22 cellular contexts compared by ENCODE assay signal in genomic region chr11:70292863-70293262, GRCh38.
"Had no signal": no experiment of that assay in that cellular context is flagged by ENCODE, and none has a peak within 500 bp of the region (broad histone marks: within the 10 kb centered on the region; RNA-seq: fewer than 3 reads in every experiment).

No MANE protein-coding gene starts in this region.

- H3K4me1 ChIP-seq: parathyroid adenoma, transverse colon had no signal

- H3K4me3 ChIP-seq: spleen, testis, transverse colon had no signal

- H3K27me3 ChIP-seq: spleen, testis, transverse colon had no signal

- H3K9me3 Mint-ChIP-seq: activated CD4-positive, alpha-beta memory T cell treated with anti-CD3 and anti-CD28 coated beads, Interleukin-2, amount 10 ng/mL, durations not matched to agents 7 days and 5 days; activated CD4-positive, alpha-beta T cell treated with anti-CD3 and anti-CD28 coated beads, Interleukin-2, amount 10 ng/mL, durations not matched to agents 7 days and 5 days; activated naive CD4-positive, alpha-beta T cell treated with anti-CD3 and anti-CD28 coated beads, Interleukin-2, amount 50 U/mL, for 24 hours; activated naive CD8-positive, alpha-beta T cell treated with anti-CD3 and anti-CD28 coated beads, Interleukin-2, amount 50 U/mL, for 24 hours; activated T-helper 2 cell treated with anti-CD3 and anti-CD28 coated beads, Interferon-gamma antibody, Interleukin-2, Interleukin-4, amounts not matched to agents 10 μg/mL and 5 μg/mL and 100 μg/mL, durations not matched to agents 14 hours and 24 hours and 36 hours; mesothelial cell of epicardium; naive thymus-derived CD4-positive, alpha-beta T cell had no signal

- H3K27ac Mint-ChIP-seq: activated CD4-positive, alpha-beta memory T cell treated with anti-CD3 and anti-CD28 coated beads, Interleukin-2, amount 10 ng/mL, durations not matched to agents 7 days and 5 days; activated CD4-positive, alpha-beta T cell treated with anti-CD3 and anti-CD28 coated beads, Interleukin-2, amount 10 ng/mL, durations not matched to agents 7 days and 5 days; activated naive CD4-positive, alpha-beta T cell treated with anti-CD3 and anti-CD28 coated beads, Interleukin-2, amount 50 U/mL, for 24 hours; activated naive CD8-positive, alpha-beta T cell treated with anti-CD3 and anti-CD28 coated beads, Interleukin-2, amount 50 U/mL, for 24 hours; activated T-helper 2 cell treated with anti-CD3 and anti-CD28 coated beads, Interferon-gamma antibody, Interleukin-2, Interleukin-4, amounts not matched to agents 10 μg/mL and 5 μg/mL and 100 μg/mL, durations not matched to agents 14 hours and 24 hours and 36 hours; mesothelial cell of epicardium had no signal

- ATAC-seq: activated naive CD8-positive, alpha-beta T cell treated with anti-CD3 and anti-CD28 coated beads, Interleukin-2, amount 50 U/mL, for 24 hours; naive thymus-derived CD4-positive, alpha-beta T cell had no signal

- H3K9me3 ChIP-seq: spleen, testis, transverse colon had no signal

- H3K27me3 Mint-ChIP-seq: activated CD4-positive, alpha-beta memory T cell treated with anti-CD3 and anti-CD28 coated beads, Interleukin-2, amount 10 ng/mL, durations not matched to agents 7 days and 5 days; activated CD4-positive, alpha-beta T cell treated with anti-CD3 and anti-CD28 coated beads, Interleukin-2, amount 10 ng/mL, durations not matched to agents 7 days and 5 days; activated naive CD4-positive, alpha-beta T cell treated with anti-CD3 and anti-CD28 coated beads, Interleukin-2, amount 50 U/mL, for 24 hours; activated naive CD8-positive, alpha-beta T cell treated with anti-CD3 and anti-CD28 coated beads, Interleukin-2, amount 50 U/mL, for 24 hours; naive thymus-derived CD4-positive, alpha-beta T cell had no signal

- DNase-seq: activated CD4-positive, alpha-beta memory T cell treated with anti-CD3 and anti-CD28 coated beads, Interleukin-2, amount 10 ng/mL, durations not matched to agents 7 days and 5 days; activated CD4-positive, alpha-beta T cell treated with anti-CD3 and anti-CD28 coated beads for 1 hour; activated CD4-positive, alpha-beta T cell treated with anti-CD3 and anti-CD28 coated beads, Interleukin-2, amount 10 ng/mL, durations not matched to agents 7 days and 5 days; activated CD8-positive, alpha-beta memory T cell treated with anti-CD3 and anti-CD28 coated beads, Interleukin-2, amount 50 U/mL, for 48 hours; activated naive CD8-positive, alpha-beta T cell treated with anti-CD3 and anti-CD28 coated beads, Interleukin-2, amount 50 U/mL, for 24 hours; activated T-cell treated with anti-CD3 and anti-CD28 coated beads, Interleukin-2, amount 50 U/mL, for 48 hours; dermis blood vessel endothelial cell; effector CD4-positive, alpha-beta T cell; glutamatergic neuron; mammary epithelial cell; naive thymus-derived CD4-positive, alpha-beta T cell; right cardiac atrium; spleen; stimulated activated naive CD4-positive, alpha-beta T cell treated with Interleukin-2 at 50 U/mL for 16 hours; T-helper 9 cell; testis; transverse colon had no signal

- H3K4me3 Mint-ChIP-seq: activated CD4-positive, alpha-beta memory T cell treated with anti-CD3 and anti-CD28 coated beads, Interleukin-2, amount 10 ng/mL, durations not matched to agents 7 days and 5 days; activated CD4-positive, alpha-beta T cell treated with anti-CD3 and anti-CD28 coated beads, Interleukin-2, amount 10 ng/mL, durations not matched to agents 7 days and 5 days; activated naive CD4-positive, alpha-beta T cell treated with anti-CD3 and anti-CD28 coated beads, Interleukin-2, amount 50 U/mL, for 24 hours; activated naive CD8-positive, alpha-beta T cell treated with anti-CD3 and anti-CD28 coated beads, Interleukin-2, amount 50 U/mL, for 24 hours; mesothelial cell of epicardium; naive thymus-derived CD4-positive, alpha-beta T cell had no signal

- H3K27ac ChIP-seq: parathyroid adenoma, spleen, testis, transverse colon, VCaP had no signal
